ENCODE assay signal across 12 cellular contexts in the genomic region with DNA sequence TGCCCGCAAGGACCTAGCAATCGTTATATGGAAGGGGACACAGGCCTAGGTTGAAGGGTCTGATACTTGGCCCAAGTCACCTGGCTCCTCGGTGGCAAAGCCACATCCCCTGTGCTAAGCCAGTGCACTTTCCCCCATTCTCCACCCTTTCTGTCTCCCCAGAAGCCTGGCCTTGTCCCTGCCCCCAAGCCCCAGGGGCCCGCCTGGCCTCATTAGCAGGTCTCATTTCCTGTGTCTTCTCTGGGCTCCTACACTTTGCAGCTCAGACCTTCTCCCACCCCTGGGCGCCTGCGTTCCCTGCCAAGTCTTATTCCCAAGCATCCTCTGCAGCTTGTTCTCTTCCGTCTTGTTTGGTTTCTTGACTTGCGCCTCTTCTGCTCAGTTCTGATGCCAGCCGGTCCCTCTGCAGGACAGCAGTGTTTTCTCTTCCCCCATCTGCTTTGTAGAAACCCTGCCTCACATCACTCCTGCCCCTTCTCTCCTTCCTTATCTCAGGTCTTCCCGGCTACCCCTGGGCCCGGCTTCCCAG.
"Had no signal": no experiment of that assay in that cellular context is flagged by ENCODE, and none has a peak within 500 bp of the region (broad histone marks: within the 10 kb centered on the region; RNA-seq: fewer than 3 reads in every experiment).

No MANE protein-coding gene starts in this region.

- H3K27me3 Mint-ChIP-seq: dendritic cell treated with granulocyte-macrophage colony-stimulating factor and Interleukin-4, amounts not matched to agents 40 ng/mL and 50 ng/mL, for 4 days; stimulated activated naive CD8-positive, alpha-beta T cell treated with anti-CD3 and anti-CD28 coated beads, Interleukin-15, amount 100 ng/mL, for 72 hours had no signal

- H3K4me3 ChIP-seq: testis had no signal

- H3K27ac ChIP-seq: parathyroid adenoma, testis had no signal

- H2AFZ ChIP-seq: parathyroid adenoma had no signal

- H3K9ac ChIP-seq: parathyroid adenoma had no signal

- H3K4me3 Mint-ChIP-seq: dendritic cell treated with granulocyte-macrophage colony-stimulating factor and Interleukin-4, amounts not matched to agents 40 ng/mL and 50 ng/mL, for 4 days; neural crest cell; stimulated activated naive CD8-positive, alpha-beta T cell treated with anti-CD3 and anti-CD28 coated beads, Interleukin-15, amount 100 ng/mL, for 72 hours; T-helper 2 cell treated with Interferon-gamma antibody and Interleukin-4, amounts not matched to agents 5 μg/mL and 100 μg/mL, for 36 hours had no signal

- H3K9me3 Mint-ChIP-seq: dendritic cell treated with granulocyte-macrophage colony-stimulating factor and Interleukin-4, amounts not matched to agents 40 ng/mL and 50 ng/mL, for 4 days; effector memory CD8-positive, alpha-beta T cell; neural crest cell; stimulated activated naive CD8-positive, alpha-beta T cell treated with anti-CD3 and anti-CD28 coated beads, Interleukin-15, amount 100 ng/mL, for 72 hours; T-helper 2 cell treated with Interferon-gamma antibody and Interleukin-4, amounts not matched to agents 5 μg/mL and 100 μg/mL, for 36 hours had no signal

- H3K27ac Mint-ChIP-seq: dendritic cell treated with granulocyte-macrophage colony-stimulating factor and Interleukin-4, amounts not matched to agents 40 ng/mL and 50 ng/mL, for 4 days; T-helper 2 cell treated with Interferon-gamma antibody and Interleukin-4, amounts not matched to agents 5 μg/mL and 100 μg/mL, for 36 hours had no signal

- ATAC-seq: effector memory CD8-positive, alpha-beta T cell; left ventricle myocardium superior; stimulated activated naive CD8-positive, alpha-beta T cell treated with anti-CD3 and anti-CD28 coated beads, Interleukin-15, amount 100 ng/mL, for 72 hours had no signal

- H3K9me3 ChIP-seq: testis had no signal

- DNase-seq: activated CD4-positive, alpha-beta T cell treated with anti-CD3 and anti-CD28 coated beads, Interleukin-2, amount 50 U/mL, for 48 hours; activated CD4-positive, CD25-positive, alpha-beta regulatory T cell treated with anti-CD3 and anti-CD28 coated beads, Interleukin-2, amount 50 U/mL, for 72 hours; activated naive CD4-positive, alpha-beta T cell treated with Interleukin-2 at 50 U/mL for 16 hours; effector memory CD8-positive, alpha-beta T cell; left ventricle myocardium superior; stimulated activated CD4-positive, alpha-beta T cell treated with anti-CD3 and anti-CD28 coated beads, Interleukin-4, amount 100 ng/mL, for 1 hour; stimulated activated naive CD8-positive, alpha-beta T cell treated with anti-CD3 and anti-CD28 coated beads, Interleukin-15, amount 100 ng/mL, for 72 hours; testis had no signal

- H3K4me1 ChIP-seq: parathyroid adenoma, testis had no signal

- H3K27me3 ChIP-seq: testis had no signal
